ENCODE assay signal across 15 cellular contexts in genomic region chr6:17972978-17973622, GRCh38. TPM values are rescaled to one million over a fixed set of nuclear protein-coding genes. Genes with fewer than 3 reads are reported as not detected.
DNase-seq lines count a peak whose midpoint lies in the region; ATAC-seq, FAIRE-seq and TF ChIP-seq lines count a peak whose summit lies in the region.
"Had no signal": no experiment of that assay in that cellular context is flagged by ENCODE, and none has a peak within 500 bp of the region (broad histone marks: within the 10 kb centered on the region; RNA-seq: fewer than 3 reads in every experiment).

No MANE protein-coding gene starts in this region.

- no peak overlapping the region for H4K5ac ChIP-seq in H1 (ENCODE audit: insufficient read length, low read depth, low read length)

- H4K20me1 ChIP-seq in H1 (replicated peaks in 1 of 2; ENCODE audit: control insufficient read depth in 1 of 2, insufficient read depth in 2 of 2, low read length in 2 of 2) = peaks cover 0 to 7% of the 10 kb centered on the region in 2 experiments

- DNase-seq in HFFc6 = no peak
- no peak for DNase-seq in H1 (ENCODE audit: low read depth in 1 of 2, low spot score in 2 of 2)
- no peak for DNase-seq in coronary artery (ENCODE audit: low spot score)
- DNase-seq: activated CD4-positive, alpha-beta memory T cell treated with anti-CD3 and anti-CD28 coated beads, Interleukin-2, amount 10 ng/mL, durations not matched to agents 7 days and 5 days; glutamatergic neuron; NCI-H1436; NCI-H345; pancreas had no signal

- H2AK5ac ChIP-seq in H1 (ENCODE audit: low read depth, low read length) = no peak overlapping the region

- no peak overlapping the region for H2AFZ ChIP-seq in H1 (ENCODE audit: low read length)

- H3K27ac ChIP-seq in H1 (ENCODE audit: low read depth, low read length) (no peak overlapping the region), iPS-20b (ENCODE audit: low read length) (no peak overlapping the region), rectal smooth muscle tissue (ENCODE audit: low read depth, low read length) (peak overlapping the region; percentile 44), coronary artery (no peak overlapping the region)
- H3K27ac ChIP-seq: pancreas had no signal

- H3K36me3 ChIP-seq in H1 (ENCODE audit: control insufficient read depth in 2 of 4, insufficient read depth in 4 of 4, low read length in 3 of 4) = peaks cover 0 to 3% (median 0%) of the 10 kb centered on the region in 4 experiments; a peak in 1 of 8 replicates
- H3K36me3 ChIP-seq in iPS-20b (ENCODE audit: insufficient read depth, low read depth, low read length) = no peaks in the 10 kb centered on the region
- H3K36me3 ChIP-seq in rectal smooth muscle tissue (ENCODE audit: control insufficient read depth, insufficient read depth, low read length) = no peaks in the 10 kb centered on the region
- H3K36me3 ChIP-seq: pancreas had no signal

- no peak for TF ChIP-seq EP300 in H1 (IDR thresholded peaks at IDR 0.05; ENCODE audit: borderline replicate concordance in 1 of 2, low read depth in 2 of 2, low read length in 2 of 2)

- H3K4me1 ChIP-seq in H1 (replicated peaks in 1 of 4; ENCODE audit: control insufficient read depth in 3 of 4, insufficient read depth in 4 of 4, low read length in 3 of 4) = peaks cover 0 to 6% (median 2%) of the 10 kb centered on the region in 4 experiments; a peak in 4 of 7 replicates
- peaks cover 26% of the 10 kb centered on the region for H3K4me1 ChIP-seq in iPS-20b (ENCODE audit: insufficient read depth, low read length)
- peaks cover 9% of the 10 kb centered on the region for H3K4me1 ChIP-seq in rectal smooth muscle tissue (ENCODE audit: control insufficient read depth, insufficient read depth, low read length)
- H3K4me1 ChIP-seq: pancreas had no signal

- H3K56ac ChIP-seq in H1 (replicated peaks; ENCODE audit: insufficient read length, low read depth, low read length) = no peak overlapping the region

- peak overlapping the region; percentile 28; the same call in 1 of the 2 replicates for H3K4me3 Mint-ChIP-seq in HFFc6
- H3K4me3 Mint-ChIP-seq: activated CD4-positive, alpha-beta memory T cell treated with anti-CD3 and anti-CD28 coated beads, Interleukin-2, amount 10 ng/mL, durations not matched to agents 7 days and 5 days; central memory CD8-positive, alpha-beta T cell had no signal

- H4K91ac ChIP-seq in H1 (replicated peaks; ENCODE audit: insufficient read length, low read length) = no peak overlapping the region

- H3K4ac ChIP-seq in H1 (replicated peaks; ENCODE audit: insufficient read length, low read depth, low read length) = peak overlapping the region; percentile 77

- peaks cover 60% of the 10 kb centered on the region for H3K4me1 Mint-ChIP-seq in HFFc6 (ENCODE audit: low read depth)
- H3K4me1 Mint-ChIP-seq: activated CD4-positive, alpha-beta memory T cell treated with anti-CD3 and anti-CD28 coated beads, Interleukin-2, amount 10 ng/mL, durations not matched to agents 7 days and 5 days; central memory CD8-positive, alpha-beta T cell had no signal

- no peak overlapping the region for H3K4me3 ChIP-seq in H1 (ENCODE audit: extremely low read depth in 1 of 4, insufficient read depth in 2 of 4, low read depth in 3 of 4, low read length in 4 of 4)
- no peak overlapping the region for H3K4me3 ChIP-seq in iPS-20b (ENCODE audit: low read length)
- no peak overlapping the region for H3K4me3 ChIP-seq in rectal smooth muscle tissue (ENCODE audit: low read length)
- H3K4me3 ChIP-seq in coronary artery = no peak overlapping the region
- H3K4me3 ChIP-seq: pancreas had no signal

- no peak overlapping the region for H3K14ac ChIP-seq in H1 (ENCODE audit: insufficient read length)

- POLR2A ChIA-PET in H1 (lab: Charles Lee; ENCODE audit: partially characterized antibody) = interaction anchor here (1.1 to 2.1 kb wide), 3 partner anchors 9 to 50 kb away, joined by 3 to 4 read pairs (median 4); no protein-coding TSS in a partner anchor

- peaks cover 0 to 82% of the 10 kb centered on the region in 2 experiments; a peak in 3 of 4 replicates for H3K79me2 ChIP-seq in H1 (ENCODE audit: control insufficient read depth in 1 of 2, insufficient read depth in 2 of 2, low read length in 2 of 2)

- ATAC-seq in HG03457 (IDR thresholded peaks at IDR 0.05; ENCODE audit: unreplicated experiment) (no peak), HG03521 (IDR thresholded peaks at IDR 0.05; ENCODE audit: unreplicated experiment) (no peak)
- no peak for ATAC-seq in activated CD4-positive, CD25-positive, alpha-beta regulatory T cell treated with anti-CD3 and anti-CD28 coated beads, Interleukin-2, amount 50 U/mL, for 24 hours

- H2BK12ac ChIP-seq in H1 (ENCODE audit: low read depth, low read length) = no peak overlapping the region

- peak overlapping the region; percentile 24; the same call in 1 of the 2 replicates for H3K18ac ChIP-seq in H1 (ENCODE audit: extremely low read depth, low read length)

- H3K27me3 ChIP-seq in H1 (replicated peaks in 1 of 4; ENCODE audit: control insufficient read depth in 3 of 4, extremely low read depth in 1 of 4, insufficient read depth in 3 of 4, low read length in 3 of 4) (peaks cover 0 to 1% (median 0%) of the 10 kb centered on the region in 4 experiments; a peak in 1 of 7 replicates), iPS-20b (ENCODE audit: insufficient read depth, low read length) (no peaks in the 10 kb centered on the region), rectal smooth muscle tissue (ENCODE audit: control insufficient read depth, insufficient read depth, low read length) (no peaks in the 10 kb centered on the region)
- H3K27me3 ChIP-seq: pancreas had no signal

- no peak for TF ChIP-seq RAD21 in H1 (IDR thresholded peaks at IDR 0.05 in 1 of 2, conservative IDR thresholded peaks at IDR 0.05 in 1 of 2; ENCODE audit: low read depth in 2 of 2, low read length in 2 of 2)

- no peak overlapping the region for H4K8ac ChIP-seq in H1 (ENCODE audit: extremely low read depth, insufficient read depth, low read length)

- H3K9ac ChIP-seq in H1 (replicated peaks in 1 of 4; ENCODE audit: extremely low read depth in 1 of 4, low read depth in 3 of 4, low read length in 3 of 4) (no peak overlapping the region; a peak in 1 of 7 replicates), iPS-20b (ENCODE audit: low read depth, low read length) (peak overlapping the region; percentile 1; the same call in 1 of the 2 replicates), rectal smooth muscle tissue (ENCODE audit: low read length) (no peak overlapping the region)

- H3K9me3 Mint-ChIP-seq in HFFc6 = no peaks in the 10 kb centered on the region
- H3K9me3 Mint-ChIP-seq: activated CD4-positive, alpha-beta memory T cell treated with anti-CD3 and anti-CD28 coated beads, Interleukin-2, amount 10 ng/mL, durations not matched to agents 7 days and 5 days; central memory CD8-positive, alpha-beta T cell had no signal

- H3K23ac ChIP-seq in H1 (ENCODE audit: insufficient read length) = peak overlapping the region; percentile 54

- peak overlapping the region; percentile 81 for H3K27ac Mint-ChIP-seq in HFFc6
- H3K27ac Mint-ChIP-seq: activated CD4-positive, alpha-beta memory T cell treated with anti-CD3 and anti-CD28 coated beads, Interleukin-2, amount 10 ng/mL, durations not matched to agents 7 days and 5 days had no signal

- CTCF ChIA-PET in H1 (lab: Charles Lee; ENCODE audit: partially characterized antibody) = interaction anchor here (0.7 to 1.8 kb wide), 3 partner anchors 9 to 149 kb away, joined by 3 to 7 read pairs (median 5); partner anchors contain the start of gene NHLRC1

- H2BK20ac ChIP-seq in H1 (ENCODE audit: low read length) = no peak overlapping the region

- no peaks in the 10 kb centered on the region for H3K27me3 Mint-ChIP-seq in HFFc6 (ENCODE audit: insufficient read depth)

- H3K23me2 ChIP-seq in H1 (ENCODE audit: low read depth, low read length) = no peaks in the 10 kb centered on the region

- no peak overlapping the region for H2BK15ac ChIP-seq in H1 (ENCODE audit: low read length)

- 79% methylated on average over 5 of the region's 5 CpGs; no CpG with 5 or more reads in 1 of the 2 experiments for WGBS in H1 (ENCODE audit: extremely low coverage in 1 of 2, insufficient coverage in 1 of 2, insufficient read length in 1 of 2, insufficient replicate concordance in 2 of 2, low coverage in 1 of 2, low lambda C conversion rate in 2 of 2, missing lambda C conversion rate in 1 of 2), 2 experiments

- peaks cover 8% of the 10 kb centered on the region; the same call in 1 of the 2 replicates for H3K79me1 ChIP-seq in H1 (ENCODE audit: low read depth, low read length)

- no peak for TF ChIP-seq POLR2A in H1 (IDR thresholded peaks at IDR 0.05; ENCODE audit: control extremely low read depth in 1 of 2, low read depth in 2 of 2, low read length in 2 of 2)

- no peak for FAIRE-seq in H1 (lab: Jason Lieb, UNC)
- FAIRE-seq: islet of Langerhans, pancreas had no signal

- H3K4me2 ChIP-seq in H1 (ENCODE audit: insufficient read depth in 1 of 2, low read depth in 2 of 2, low read length in 2 of 2) = no peak overlapping the region

- H2BK5ac ChIP-seq in H1 (ENCODE audit: low read depth, low read length) = no peak overlapping the region

- peaks cover 11% of the 10 kb centered on the region for H3K36me3 Mint-ChIP-seq in HFFc6 (ENCODE audit: low read depth)

- no peak overlapping the region for H2BK120ac ChIP-seq in H1 (replicated peaks; ENCODE audit: low read depth, low read length)

- no peaks in the 10 kb centered on the region for H3K9me3 ChIP-seq in H1 (ENCODE audit: insufficient read depth in 2 of 2, low read depth in 1 of 2, low read length in 1 of 2)
- H3K9me3 ChIP-seq in iPS-20b (ENCODE audit: insufficient read depth, low read depth, low read length) = no peaks in the 10 kb centered on the region
- H3K9me3 ChIP-seq: pancreas had no signal

- TF ChIP-seq CTCF in HFFc6 (IDR thresholded peaks at IDR 0.05) (no peak), H1 (IDR thresholded peaks at IDR 0.05; ENCODE audit: control extremely low read depth in 1 of 3, insufficient read depth in 1 of 3, low read depth in 1 of 3, low read length in 3 of 3) (no peak), coronary artery (IDR thresholded peaks at IDR 0.05) (no peak)

TF ChIP-seq in H1, 55 proteins besides CTCF, POLR2A, EP300 and RAD21 (continues in another document):
- TF ChIP-seq SIRT6 (IDR thresholded peaks at IDR 0.05; ENCODE audit: low read length) (no peak), SIX5 (IDR thresholded peaks at IDR 0.05; ENCODE audit: low read depth, low read length) (no peak), PHF8 (conservative IDR thresholded peaks at IDR 0.05; ENCODE audit: low read depth, low read length) (no peak), CBX5 (IDR thresholded peaks at IDR 0.05; ENCODE audit: low read depth, low read length) (no peak)

RNA-seq across cellular contexts. Expression of gene KIF13A, which starts 14.3 kb away (rescaled TPM):
- 10 to 100 TPM; 63.7 to 72.8 (median 66.4) TPM for total RNA-seq in HFFc6 (2021; fragmentation: NEBNext Ultra II Directional; extraction: Animal tissue kit (Norgen Biotek cat#: 25700))
- total RNA-seq in H1 (2021; fragmentation: NEBNext Ultra II Directional; extraction: Animal tissue kit (Norgen Biotek cat#: 25700)) = 40.8 and 43.3 TPM in 2 replicates
- 10.4 and 14.7 TPM in 2 replicates for polyA plus RNA-seq in H1 (2011; rRNA removed)
- polyA plus RNA-seq in H1 (2011; cell fraction: cytosol; rRNA removed) = 18.0 TPM
- polyA plus RNA-seq in H1 (2011; cell fraction: nucleus; rRNA removed) = 20.1 TPM
- polyA plus RNA-seq in H1 (2012, experiment 1 of 2) = 20.9 to 26.8 TPM (median 23.9 TPM) in 4 replicates
- 4.9 TPM for polyA plus RNA-seq in H1 (2012, experiment 2 of 2)
- polyA plus RNA-seq in H1 (2013, experiment 1 of 2) = 14.8 TPM
- polyA plus RNA-seq in H1 (2013, experiment 2 of 2) = 14.9 TPM
- 30.6 and 36.4 TPM in 2 replicates for polyA minus RNA-seq in H1 (2011; rRNA and poly(A)+ RNA removed)
- polyA minus RNA-seq in H1 (2011; cell fraction: cytosol; rRNA and poly(A)+ RNA removed) = 24.3 TPM
- polyA minus RNA-seq in H1 (2011; cell fraction: nucleus; rRNA and poly(A)+ RNA removed) = 37.2 TPM
- total RNA-seq: activated CD4-positive, alpha-beta memory T cell treated with anti-CD3 and anti-CD28 coated beads, Interleukin-2, amount 10 ng/mL, durations not matched to agents 7 days and 5 days had no signal
